Comparison of ENCODE assay signal across 17 cellular contexts in genomic region chr13:33471182-33471581, GRCh38.
"Had no signal": no experiment of that assay in that cellular context is flagged by ENCODE, and none has a peak within 500 bp of the region (broad histone marks: within the 10 kb centered on the region; RNA-seq: fewer than 3 reads in every experiment).

No MANE protein-coding gene starts in this region.

- H3K4me3 ChIP-seq: breast epithelium, hepatocyte, left lung, skin epidermis, thoracic aorta, upper lobe of left lung had no signal

- ATAC-seq: activated CD8-positive, alpha-beta T cell treated with anti-CD3 and anti-CD28 coated beads, Interleukin-2, amount 10 ng/mL, durations not matched to agents 7 days and 5 days; left lung; right cardiac atrium; stimulated activated memory B cell treated with anti-CD40 and anti-IgM and Interleukin-4, amounts not matched to agents 10 μg/mL and 1 μg/mL and 100 μg/mL, for 72 hours; T-cell had no signal

- H3K27ac ChIP-seq: breast epithelium, hepatocyte, left lung, skin epidermis, thoracic aorta, upper lobe of left lung had no signal

- H3K36me3 ChIP-seq: breast epithelium, left lung, thoracic aorta, upper lobe of left lung had no signal

- DNase-seq: activated CD4-positive, alpha-beta T cell treated with anti-CD3 and anti-CD28 coated beads, Interleukin-2, amount 10 ng/mL, durations not matched to agents 7 days and 5 days; activated CD8-positive, alpha-beta T cell treated with anti-CD3 and anti-CD28 coated beads, Interleukin-2, amount 10 ng/mL, durations not matched to agents 7 days and 5 days; activated naive CD4-positive, alpha-beta T cell treated with anti-CD3 and anti-CD28 coated beads for 36 hours; activated T-cell treated with anti-CD3 and anti-CD28 coated beads, Interleukin-2, amount 50 U/mL, for 24 hours; aorta; effector CD4-positive, alpha-beta T cell; kidney; left lung; right cardiac atrium; stimulated activated CD4-positive, alpha-beta T cell treated with anti-CD3 and anti-CD28 coated beads, Interleukin-4, amount 100 ng/mL, for 24 hours; T-cell; upper lobe of left lung had no signal

- H3K27me3 ChIP-seq: breast epithelium, hepatocyte, left lung, upper lobe of left lung had no signal

- H3K9me3 ChIP-seq: breast epithelium, thoracic aorta, upper lobe of left lung had no signal

- H3K4me1 ChIP-seq: breast epithelium, left lung, upper lobe of left lung had no signal
